ENCODE assay signal across 25 cellular contexts in the genomic region with DNA sequence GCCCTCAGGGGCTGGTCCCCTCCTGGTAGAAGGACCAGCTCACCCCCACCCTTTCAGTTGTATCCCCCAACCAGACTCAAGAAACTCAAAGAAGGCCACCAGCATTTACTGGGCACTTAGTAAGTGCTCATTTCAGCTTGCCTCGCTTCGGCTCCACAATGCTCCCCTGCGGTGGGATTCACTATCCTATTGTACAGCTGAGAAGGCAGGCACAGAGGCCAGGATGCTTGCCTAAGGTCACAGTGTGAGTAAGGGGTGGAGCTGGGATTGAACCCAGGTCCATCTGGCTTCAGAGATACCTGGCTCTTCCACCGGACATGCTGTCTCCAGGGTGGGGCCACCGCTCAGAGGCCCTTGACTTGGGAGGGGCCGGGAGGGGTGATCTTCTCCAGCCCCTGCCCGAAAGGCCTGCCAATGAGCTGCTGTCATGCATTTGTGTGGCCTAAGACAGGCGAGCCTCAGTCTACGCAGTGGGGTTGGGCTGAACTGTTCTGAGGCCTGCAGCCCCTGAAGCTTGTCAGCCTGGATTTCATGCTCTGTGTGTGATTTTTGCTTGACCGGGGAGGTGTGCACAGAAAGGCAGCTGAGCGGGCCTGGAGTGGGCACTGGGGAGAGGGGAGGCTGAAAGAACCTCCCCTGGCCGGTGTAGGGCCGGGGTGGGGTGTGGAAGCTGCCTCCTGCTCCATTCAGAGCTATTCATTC. TPM values are rescaled to one million over a fixed set of nuclear protein-coding genes. Genes with fewer than 3 reads are reported as not detected.
"Had no signal": no experiment of that assay in that cellular context is flagged by ENCODE, and none has a peak within 500 bp of the region (broad histone marks: within the 10 kb centered on the region; RNA-seq: fewer than 3 reads in every experiment).

No MANE protein-coding gene starts in this region.

- DNase-seq: cerebellar nuclear complex; head of caudate nucleus; naive thymus-derived CD4-positive, alpha-beta T cell; nephron progenitor cell; ovary; sigmoid colon; stimulated activated CD4-positive, alpha-beta T cell treated with anti-CD3 and anti-CD28 coated beads, Interleukin-2, amount 100 ng/mL, for 24 hours; stimulated activated CD4-positive, alpha-beta T cell treated with anti-CD3 and anti-CD28 coated beads, Interleukin-4, amount 100 ng/mL, for 4 hours; stimulated activated naive B cell treated with anti-CD40 and anti-IgM and Interleukin-4, amounts not matched to agents 10 μg/mL and 1 μg/mL and 100 μg/mL, for 72 hours; stomach; substantia nigra; trophoblast cell had no signal

- H3K36me3 ChIP-seq: ovary, right atrium auricular region, sigmoid colon, stomach, thoracic aorta had no signal

- H3K9me3 ChIP-seq: ovary, right atrium auricular region, sigmoid colon, stomach, thoracic aorta had no signal

- H3K27me3 ChIP-seq: hepatocyte, ovary, right atrium auricular region, sigmoid colon had no signal

- ATAC-seq: esophagus mucosa; naive thymus-derived CD4-positive, alpha-beta T cell; stimulated activated naive B cell treated with anti-CD40 and anti-IgM and Interleukin-4, amounts not matched to agents 10 μg/mL and 1 μg/mL and 100 μg/mL, for 72 hours had no signal

- H3K4me2 ChIP-seq: hepatocyte had no signal

- H3K36me3 Mint-ChIP-seq: naive thymus-derived CD4-positive, alpha-beta T cell; stimulated activated naive B cell treated with anti-CD40 and anti-IgM and Interleukin-4, amounts not matched to agents 10 μg/mL and 1 μg/mL and 100 μg/mL, for 72 hours had no signal

- H3K4me1 Mint-ChIP-seq: naive thymus-derived CD4-positive, alpha-beta T cell; stimulated activated naive B cell treated with anti-CD40 and anti-IgM and Interleukin-4, amounts not matched to agents 10 μg/mL and 1 μg/mL and 100 μg/mL, for 72 hours had no signal

- H3K9me3 Mint-ChIP-seq: dendritic cell treated with granulocyte-macrophage colony-stimulating factor and Interleukin-4, amounts not matched to agents 40 ng/mL and 50 ng/mL, for 4 days; naive thymus-derived CD4-positive, alpha-beta T cell; nephron progenitor cell; stimulated activated naive B cell treated with anti-CD40 and anti-IgM and Interleukin-4, amounts not matched to agents 10 μg/mL and 1 μg/mL and 100 μg/mL, for 72 hours had no signal

- H3K79me2 ChIP-seq: hepatocyte had no signal

- H3K27me3 Mint-ChIP-seq: naive thymus-derived CD4-positive, alpha-beta T cell had no signal

- H3K4me3 Mint-ChIP-seq: dendritic cell treated with granulocyte-macrophage colony-stimulating factor and Interleukin-4, amounts not matched to agents 40 ng/mL and 50 ng/mL, for 4 days; naive thymus-derived CD4-positive, alpha-beta T cell; nephron progenitor cell; stimulated activated naive B cell treated with anti-CD40 and anti-IgM and Interleukin-4, amounts not matched to agents 10 μg/mL and 1 μg/mL and 100 μg/mL, for 72 hours had no signal

- H3K27ac ChIP-seq: hepatocyte, ovary, right atrium auricular region, sigmoid colon, skin epidermis, stomach, thoracic aorta had no signal

- H3K27ac Mint-ChIP-seq: dendritic cell treated with granulocyte-macrophage colony-stimulating factor and Interleukin-4, amounts not matched to agents 40 ng/mL and 50 ng/mL, for 4 days; naive thymus-derived CD4-positive, alpha-beta T cell; nephron progenitor cell; stimulated activated naive B cell treated with anti-CD40 and anti-IgM and Interleukin-4, amounts not matched to agents 10 μg/mL and 1 μg/mL and 100 μg/mL, for 72 hours had no signal

- H3K4me3 ChIP-seq: hepatocyte, ovary, right atrium auricular region, sigmoid colon, skin epidermis, stomach, thoracic aorta had no signal

- H2AFZ ChIP-seq: hepatocyte had no signal

RNA-seq across cellular contexts. Expression of gene DMRTB1, which starts 48.1 kb away (rescaled TPM):
- total RNA-seq: esophagus mucosa; fibroblast of villous mesenchyme; hepatocyte; kidney epithelial cell; liver; lung microvascular endothelial cell; mesenteric fat pad; mononuclear cell; naive thymus-derived CD4-positive, alpha-beta T cell; ovary; posterior vena cava; right atrium auricular region; sigmoid colon; stomach; thoracic aorta had no signal
